In the genomic region with DNA sequence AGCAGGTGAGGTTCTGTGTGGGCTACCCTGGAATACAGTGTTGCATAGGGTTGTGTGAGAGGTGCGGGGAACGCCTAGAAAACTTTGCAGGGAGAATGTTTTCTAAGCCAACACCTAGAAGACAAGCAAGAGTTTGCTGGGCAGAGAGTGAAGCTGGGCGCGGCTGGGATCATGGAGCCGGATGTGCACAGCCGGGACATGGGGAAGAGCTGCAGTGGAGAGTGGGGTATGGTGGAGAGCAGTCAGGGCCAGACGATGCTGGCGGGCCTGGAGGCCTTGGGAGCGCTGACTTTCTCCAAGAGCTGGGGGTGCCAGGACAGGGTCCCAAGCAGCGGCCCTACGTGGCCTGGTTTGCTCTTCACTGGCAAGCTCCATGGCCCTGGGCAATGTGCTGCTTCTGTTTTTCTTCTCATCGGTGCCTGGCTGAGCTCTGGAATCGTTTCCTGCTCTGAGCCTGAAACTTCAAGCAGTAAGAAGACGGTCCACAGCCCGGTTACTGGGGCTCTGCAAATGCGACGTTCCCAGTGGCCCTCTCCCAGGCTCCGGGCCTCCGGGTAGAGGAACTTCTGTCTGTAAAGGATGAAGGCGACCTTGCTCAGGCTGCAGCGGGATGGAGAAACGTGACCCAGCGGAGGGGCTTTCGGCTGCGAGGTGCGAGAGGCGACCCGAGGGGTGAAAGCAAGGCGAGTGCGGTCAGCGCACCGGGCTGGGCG, we compare ENCODE assay signal across 8 cellular contexts. TPM values are rescaled to one million over a fixed set of nuclear protein-coding genes. Genes with fewer than 3 reads are reported as not detected.
A peak's percentile ranks its signal among the peaks of the same experiment; 100 is the strongest.
DNase-seq lines count a peak whose midpoint lies in the region; ATAC-seq, FAIRE-seq and TF ChIP-seq lines count a peak whose summit lies in the region.

No MANE protein-coding gene starts in this region.

- H3K4me3 Mint-ChIP-seq in astrocyte (ENCODE audit: unreplicated experiment): peak overlapping the region; percentile 81

- no peaks in the 10 kb centered on the region for H3K79me2 ChIP-seq in MM.1S (ENCODE audit: low read length)
- H3K79me2 ChIP-seq in astrocyte (ENCODE audit: insufficient read depth, low read length): no peaks in the 10 kb centered on the region

- no peaks in the 10 kb centered on the region; the same call in 1 of the 2 replicates for H3K4me1 ChIP-seq in ES-I3 (ENCODE audit: insufficient read depth, low read length)
- H3K4me1 ChIP-seq in MM.1S (ENCODE audit: low read length): peaks cover 9% of the 10 kb centered on the region
- H3K4me1 ChIP-seq in astrocyte (ENCODE audit: insufficient read depth, low read length): peaks cover 21% of the 10 kb centered on the region
- peaks cover 3% of the 10 kb centered on the region; the same call in 1 of the 2 replicates for H3K4me1 ChIP-seq in iPS DF 6.9 (ENCODE audit: control insufficient read depth, insufficient read depth, low read length)
- H3K4me1 ChIP-seq in sigmoid colon: peaks cover 0 to 47% (median 36%) of the 10 kb centered on the region in 4 donors

- no peaks in the 10 kb centered on the region for H3K36me3 Mint-ChIP-seq in astrocyte (ENCODE audit: low read depth, unreplicated experiment)

- H3K9me3 ChIP-seq in ES-I3 (ENCODE audit: control insufficient read depth, insufficient read depth, low read length): no peaks in the 10 kb centered on the region
- no peaks in the 10 kb centered on the region for H3K9me3 ChIP-seq in MM.1S (replicated peaks; ENCODE audit: insufficient read depth, low read length)
- H3K9me3 ChIP-seq in astrocyte (ENCODE audit: insufficient read depth, low read depth, low read length): no peaks in the 10 kb centered on the region
- H3K9me3 ChIP-seq in iPS DF 6.9 (ENCODE audit: control insufficient read depth, insufficient read depth, low read length): no peaks in the 10 kb centered on the region
- no peaks in the 10 kb centered on the region for H3K9me3 ChIP-seq in sigmoid colon

- no peaks in the 10 kb centered on the region for H3K9me2 ChIP-seq in MM.1S (replicated peaks; ENCODE audit: insufficient read depth, low read length)

- FAIRE-seq in astrocyte (lab: Jason Lieb, UNC): no peak

- DNase-seq in MM.1S (peak; percentile 27), astrocyte (ENCODE audit: low read depth) (no peak), iPS DF 6.9 (ENCODE audit: low read depth, low spot score) (peak; percentile 9), sigmoid colon (peak; percentile 85), NCI-H2081 (lab: John Stamatoyannopoulos, UW) (no peak), KG1 (lab: John Stamatoyannopoulos, UW) (no peak)

- TF ChIP-seq CTCF in MM.1S (IDR thresholded peaks at IDR 0.05; ENCODE audit: low read length) (no peak), astrocyte (IDR thresholded peaks at IDR 0.05; ENCODE audit: insufficient read depth, low read depth, low read length) (no peak), sigmoid colon (IDR thresholded peaks at IDR 0.05) (no peak)

- H3K27ac ChIP-seq in MM.1S (ENCODE audit: low read length) (no peak overlapping the region), astrocyte (ENCODE audit: low read depth, low read length) (peak overlapping the region; percentile 52), iPS DF 6.9 (ENCODE audit: low read length) (no peak overlapping the region), sigmoid colon (peak overlapping the region; percentile 90 to 96 (median 93))

- peak; percentile 38 for ATAC-seq in GM21529 (IDR thresholded peaks at IDR 0.05; ENCODE audit: unreplicated experiment)

- WGBS in iPS DF 6.9 (ENCODE audit: insufficient coverage, insufficient read length): no CpG with 5 or more reads among the region's 33 CpGs
- WGBS in sigmoid colon, 2 donors: 19 to 28% methylated on average over 33 of the region's 33 CpGs

- H3K4me3 ChIP-seq in MM.1S (ENCODE audit: low read length): peak overlapping the region; percentile 85
- peak overlapping the region; percentile 52 for H3K4me3 ChIP-seq in astrocyte (ENCODE audit: insufficient read depth, low read depth, low read length)
- peak overlapping the region; percentile 54; the same call in 1 of the 2 replicates for H3K4me3 ChIP-seq in iPS DF 6.9 (ENCODE audit: low read length)
- peak overlapping the region; percentile 47 to 65 (median 60) for H3K4me3 ChIP-seq in sigmoid colon

- intact Hi-C loops in sigmoid colon (cut with DNase I): loop anchor here (1.0 to 5.0 kb wide), 4 partner anchors 66 to 156 kb away; no protein-coding TSS in a partner anchor

- H3K36me3 ChIP-seq in ES-I3 (ENCODE audit: insufficient read depth, low read length) (no peaks in the 10 kb centered on the region), MM.1S (replicated peaks; ENCODE audit: insufficient read depth, low read length) (no peaks in the 10 kb centered on the region), astrocyte (ENCODE audit: insufficient read depth, low read length) (no peaks in the 10 kb centered on the region), iPS DF 6.9 (ENCODE audit: control insufficient read depth, insufficient read depth, low read length) (no peaks in the 10 kb centered on the region), sigmoid colon (no peaks in the 10 kb centered on the region)

- H3K4me2 ChIP-seq in MM.1S (ENCODE audit: low read depth, low read length): peak overlapping the region; percentile 98
- peak overlapping the region; percentile 83 for H3K4me2 ChIP-seq in astrocyte (ENCODE audit: low read length)

- peaks cover 31% of the 10 kb centered on the region for H3K27me3 Mint-ChIP-seq in astrocyte (ENCODE audit: low read depth, unreplicated experiment)

- H3K9ac ChIP-seq in ES-I3 (ENCODE audit: low read depth, low read length): peak overlapping the region; percentile 54
- peak overlapping the region; percentile 83 for H3K9ac ChIP-seq in MM.1S (ENCODE audit: low read length)
- H3K9ac ChIP-seq in astrocyte (ENCODE audit: low read length): peak overlapping the region; percentile 76

- H3K27me3 ChIP-seq in MM.1S (replicated peaks; ENCODE audit: insufficient read depth, low read length): no peaks in the 10 kb centered on the region
- no peaks in the 10 kb centered on the region for H3K27me3 ChIP-seq in astrocyte (ENCODE audit: insufficient read depth, low read length)
- peaks cover 27% of the 10 kb centered on the region for H3K27me3 ChIP-seq in iPS DF 6.9 (ENCODE audit: control insufficient read depth, insufficient read depth, low read length)
- H3K27me3 ChIP-seq in sigmoid colon: no peaks in the 10 kb centered on the region

- H4K20me1 ChIP-seq in MM.1S (ENCODE audit: insufficient read depth, low read length): no peaks in the 10 kb centered on the region
- no peaks in the 10 kb centered on the region for H4K20me1 ChIP-seq in astrocyte (ENCODE audit: insufficient read depth, low read length)

- H3K9me3 Mint-ChIP-seq in astrocyte (ENCODE audit: unreplicated experiment): peaks cover 2% of the 10 kb centered on the region

- H3K4me1 Mint-ChIP-seq in astrocyte (ENCODE audit: low read depth, unreplicated experiment): peaks cover 16% of the 10 kb centered on the region

- H3K27ac Mint-ChIP-seq in astrocyte (ENCODE audit: unreplicated experiment): peak overlapping the region; percentile 62

- H2AFZ ChIP-seq in MM.1S (ENCODE audit: low read length) (peak overlapping the region; percentile 100), astrocyte (ENCODE audit: low read depth, low read length) (peak overlapping the region; percentile 88)

- no peak for TF ChIP-seq POLR2A in sigmoid colon (IDR thresholded peaks at IDR 0.05)

- no peak for TF ChIP-seq EP300 in sigmoid colon (IDR thresholded peaks at IDR 0.05)

- H3F3A ChIP-seq in MM.1S (ENCODE audit: insufficient read depth, low read length): no peaks in the 10 kb centered on the region

RNA-seq across cellular contexts. Expression of gene CD34, which starts 51.9 kb away (rescaled TPM):
- total RNA-seq in astrocyte: 0.29 and 0.45 TPM in 2 replicates
- total RNA-seq in sigmoid colon: 10 to 100 TPM; 15.9 to 58.7 (median 32.1) TPM
- polyA plus RNA-seq in sigmoid colon: 10 to 100 TPM in 1 of 3 donors, 1 to 10 TPM in 2; 1.8 to 10.2 (median 8.4) TPM

Comparison
In these comparisons a context has a peak if more than half of its experiments do, and no peak if none do; other contexts are left out.
1. DNase-seq: peak in MM.1S (single experiment), iPS DF 6.9 (single experiment) and sigmoid colon (single experiment); none in astrocyte (single experiment), NCI-H2081 (0 of 2) and KG1 (single experiment).
2. H3K27ac ChIP-seq: peak in astrocyte (single experiment) and sigmoid colon (4 of 4); none in MM.1S (single experiment) and iPS DF 6.9 (single experiment).
3. RNA of gene CD34, which starts 51.9 kb away (total RNA-seq): 15.9 to 58.7 TPM in sigmoid colon; 0.29 to 0.45 TPM in astrocyte; every median in the first group is over 10 times any median in the second.
4. Peak in every context shown above with its lines, with median percentiles within 50 percentile points of each other: H3K9ac ChIP-seq and H3K4me3 ChIP-seq.